9 cellular contexts compared by ENCODE assay signal in the genomic region with DNA sequence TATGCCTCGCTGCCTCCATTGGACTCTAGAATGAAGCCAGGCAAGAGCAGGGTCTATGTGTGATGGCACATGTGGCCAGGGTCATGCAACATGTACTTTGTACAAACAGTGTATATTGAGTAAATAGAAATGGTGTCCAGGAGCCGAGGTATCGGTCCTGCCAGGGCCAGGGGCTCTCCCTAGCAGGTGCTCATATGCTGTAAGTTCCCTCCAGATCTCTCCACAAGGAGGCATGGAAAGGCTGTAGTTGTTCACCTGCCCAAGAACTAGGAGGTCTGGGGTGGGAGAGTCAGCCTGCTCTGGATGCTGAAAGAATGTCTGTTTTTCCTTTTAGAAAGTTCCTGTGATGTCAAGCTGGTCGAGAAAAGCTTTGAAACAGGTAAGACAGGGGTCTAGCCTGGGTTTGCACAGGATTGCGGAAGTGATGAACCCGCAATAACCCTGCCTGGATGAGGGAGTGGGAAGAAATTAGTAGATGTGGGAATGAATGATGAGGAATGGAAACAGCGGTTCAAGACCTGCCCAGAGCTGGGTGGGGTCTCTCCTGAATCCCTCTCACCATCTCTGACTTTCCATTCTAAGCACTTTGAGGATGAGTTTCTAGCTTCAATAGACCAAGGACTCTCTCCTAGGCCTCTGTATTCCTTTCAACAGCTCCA. TPM values are rescaled to one million over a fixed set of nuclear protein-coding genes. Genes with fewer than 3 reads are reported as not detected.
DNase-seq lines count a peak whose midpoint lies in the region; ATAC-seq and TF ChIP-seq lines count a peak whose summit lies in the region.
"Had no signal": no experiment of that assay in that cellular context is flagged by ENCODE, and none has a peak within 500 bp of the region (broad histone marks: within the 10 kb centered on the region; RNA-seq: fewer than 3 reads in every experiment).

No MANE protein-coding gene starts in this region.

- no peaks in the 10 kb centered on the region for H3K27me3 Mint-ChIP-seq in CD4-positive, alpha-beta T cell
- H3K27me3 Mint-ChIP-seq in nephron (ENCODE audit: low read depth) (peaks cover 10% of the 10 kb centered on the region), HFFc6 (ENCODE audit: insufficient read depth) (peaks cover 2% of the 10 kb centered on the region)

- no peaks in the 10 kb centered on the region for H4K20me1 ChIP-seq in KMS-11 (ENCODE audit: insufficient read depth)

- no peak for ATAC-seq in CD4-positive, alpha-beta T cell (ENCODE audit: poor library complexity)
- ATAC-seq in activated naive CD4-positive, alpha-beta T cell treated with anti-CD3 and anti-CD28 coated beads, Interleukin-2, amount 50 U/mL, for 72 hours: peak; percentile 0 to 1
- no peak for ATAC-seq in HG03460 (IDR thresholded peaks at IDR 0.05; ENCODE audit: unreplicated experiment)
- ATAC-seq in GM19023 (IDR thresholded peaks at IDR 0.05; ENCODE audit: unreplicated experiment): no peak

- no peak for DNase-seq in CD4-positive, alpha-beta T cell
- DNase-seq in activated naive CD4-positive, alpha-beta T cell treated with anti-CD3 and anti-CD28 coated beads, Interleukin-2, amount 50 U/mL, for 72 hours (ENCODE audit: low spot score in 2 of 2): no peak
- DNase-seq in HFFc6 (no peak), GM20000 (ENCODE audit: low spot score) (no peak)

- peak overlapping the region; percentile 93 for H3K27ac Mint-ChIP-seq in CD4-positive, alpha-beta T cell
- peak overlapping the region; percentile 96 to 97 for H3K27ac Mint-ChIP-seq in activated naive CD4-positive, alpha-beta T cell treated with anti-CD3 and anti-CD28 coated beads, Interleukin-2, amount 50 U/mL, for 72 hours
- H3K27ac Mint-ChIP-seq in nephron (peak overlapping the region; percentile 80 to 97 (median 93)), HFFc6 (no peak overlapping the region)

- H3K79me2 ChIP-seq in KMS-11 (ENCODE audit: insufficient read depth, low read depth): no peaks in the 10 kb centered on the region

- H3K4me1 Mint-ChIP-seq in CD4-positive, alpha-beta T cell (ENCODE audit: low read depth): peaks cover 97% of the 10 kb centered on the region
- H3K4me1 Mint-ChIP-seq in nephron (peaks cover 66% of the 10 kb centered on the region), HFFc6 (ENCODE audit: low read depth) (peaks cover 62% of the 10 kb centered on the region)

- H3K36me3 ChIP-seq in KMS-11 (ENCODE audit: insufficient read depth): no peaks in the 10 kb centered on the region
- H3K36me3 ChIP-seq: suprapubic skin had no signal

- no peaks in the 10 kb centered on the region for H3K9me3 Mint-ChIP-seq in CD4-positive, alpha-beta T cell
- H3K9me3 Mint-ChIP-seq in activated naive CD4-positive, alpha-beta T cell treated with anti-CD3 and anti-CD28 coated beads, Interleukin-2, amount 50 U/mL, for 72 hours: no peaks in the 10 kb centered on the region
- H3K9me3 Mint-ChIP-seq in nephron: no peaks in the 10 kb centered on the region
- H3K9me3 Mint-ChIP-seq in HFFc6: no peaks in the 10 kb centered on the region

- TF ChIP-seq CTCF in CD4-positive, alpha-beta T cell (IDR thresholded peaks at IDR 0.05): no peak
- TF ChIP-seq CTCF in KMS-11 (conservative IDR thresholded peaks at IDR 0.05; ENCODE audit: low read depth, low read length) (no peak), nephron (IDR thresholded peaks at IDR 0.05; ENCODE audit: unreplicated experiment in 3 of 3) (no peak), HFFc6 (IDR thresholded peaks at IDR 0.05) (no peak), GM20000 (IDR thresholded peaks at IDR 0.05; ENCODE audit: extremely low read depth, missing control alignments) (no peak)

- intact Hi-C loops in CD4-positive, alpha-beta T cell (cut with DNase I, micrococcal nuclease): loop anchor here (2.0 to 5.0 kb wide), 2 partner anchors 37 to 45 kb away; no protein-coding TSS in a partner anchor

- H3K27me3 ChIP-seq in CD4-positive, alpha-beta T cell (ENCODE audit: control insufficient read depth, insufficient read depth, low read length): no peaks in the 10 kb centered on the region
- H3K27me3 ChIP-seq in KMS-11 (ENCODE audit: insufficient read depth, low read depth): no peaks in the 10 kb centered on the region
- H3K27me3 ChIP-seq: suprapubic skin had no signal

- no peak overlapping the region for H3K4me3 ChIP-seq in KMS-11 (IDR thresholded peaks at IDR 0.05; ENCODE audit: insufficient read depth, low read depth, low read length)
- H3K4me3 ChIP-seq: suprapubic skin had no signal

- H3K4me2 ChIP-seq in KMS-11: peak overlapping the region; percentile 88

- peaks cover 95% of the 10 kb centered on the region for H3K36me3 Mint-ChIP-seq in CD4-positive, alpha-beta T cell (ENCODE audit: low read depth)
- H3K36me3 Mint-ChIP-seq in activated naive CD4-positive, alpha-beta T cell treated with anti-CD3 and anti-CD28 coated beads, Interleukin-2, amount 50 U/mL, for 72 hours: peaks cover 81 to 83% of the 10 kb centered on the region in 2 donors
- H3K36me3 Mint-ChIP-seq in nephron (ENCODE audit: low read depth) (no peaks in the 10 kb centered on the region), HFFc6 (ENCODE audit: low read depth) (no peaks in the 10 kb centered on the region)

- H3K9me3 ChIP-seq in CD4-positive, alpha-beta T cell (ENCODE audit: control insufficient read depth, low read length): no peaks in the 10 kb centered on the region
- H3K9me3 ChIP-seq: suprapubic skin had no signal

- H3K27ac ChIP-seq in CD4-positive, alpha-beta T cell (ENCODE audit: low read depth, low read length): peak overlapping the region; percentile 99
- peak overlapping the region; percentile 88 for H3K27ac ChIP-seq in KMS-11
- H3K27ac ChIP-seq: suprapubic skin had no signal

- POLR2A ChIA-PET in CD4-positive, alpha-beta T cell (lab: Charles Lee): interaction anchor here (0.6 to 13.3 kb wide), 17 partner anchors 9 to 826 kb away, joined by 3 to 613 read pairs (median 9); partner anchors contain the start of gene DAD1

- peak overlapping the region; percentile 47 for H2AFZ ChIP-seq in KMS-11 (ENCODE audit: low read depth)

- CTCF ChIA-PET in CD4-positive, alpha-beta T cell (lab: Charles Lee): interaction anchor here (0.8 to 5.5 kb wide), 7 partner anchors 11 to 826 kb away, joined by 3 to 34 read pairs (median 4); no protein-coding TSS in a partner anchor

- peak overlapping the region; percentile 85 for H3K4me3 Mint-ChIP-seq in CD4-positive, alpha-beta T cell
- no peak overlapping the region for H3K4me3 Mint-ChIP-seq in nephron
- H3K4me3 Mint-ChIP-seq in HFFc6: no peak overlapping the region

- H3K4me1 ChIP-seq in KMS-11 (ENCODE audit: low read depth, poor library complexity, severe bottlenecking): peaks cover 68% of the 10 kb centered on the region

- H3K9ac ChIP-seq in KMS-11: no peak overlapping the region; the same call in 1 of the 2 replicates

RNA-seq across cellular contexts. Expression of gene DAD1, which starts 39.6 kb away (rescaled TPM):
- 10 to 100 TPM; 41.8 to 44.1 TPM for total RNA-seq in CD4-positive, alpha-beta T cell
- total RNA-seq in activated naive CD4-positive, alpha-beta T cell treated with anti-CD3 and anti-CD28 coated beads, Interleukin-2, amount 50 U/mL, for 72 hours: 100 to 1,000 TPM; 218 to 240 TPM
- total RNA-seq in HFFc6 (2021; fragmentation: NEBNext Ultra II Directional; extraction: Animal tissue kit (Norgen Biotek cat#: 25700)): 100 to 1,000 TPM; 292 to 311 (median 302) TPM

RNA-seq across cellular contexts. Expression of gene ABHD4, which starts 48.7 kb away (rescaled TPM):
- total RNA-seq in CD4-positive, alpha-beta T cell: 1 to 10 TPM; 7.1 to 8.9 TPM
- total RNA-seq in activated naive CD4-positive, alpha-beta T cell treated with anti-CD3 and anti-CD28 coated beads, Interleukin-2, amount 50 U/mL, for 72 hours: 10 to 100 TPM; 13.8 to 26.5 TPM
- 10 to 100 TPM; 22.2 to 31.6 (median 27.5) TPM for total RNA-seq in HFFc6 (2021; fragmentation: NEBNext Ultra II Directional; extraction: Animal tissue kit (Norgen Biotek cat#: 25700))

Comparison
In these comparisons a context has a peak if more than half of its experiments do, and no peak if none do; other contexts are left out.
1. ATAC-seq: peak in activated naive CD4-positive, alpha-beta T cell treated with anti-CD3 and anti-CD28 coated beads, Interleukin-2, amount 50 U/mL, for 72 hours (2 of 2); none in CD4-positive, alpha-beta T cell (single experiment), HG03460 (single experiment) and GM19023 (single experiment).
2. RNA of gene DAD1, which starts 39.6 kb away (total RNA-seq): 292 to 311 TPM in HFFc6 and 218 to 240 TPM in activated naive CD4-positive, alpha-beta T cell treated with anti-CD3 and anti-CD28 coated beads, Interleukin-2, amount 50 U/mL, for 72 hours; 41.8 to 44.1 TPM in CD4-positive, alpha-beta T cell; every median in the first group is over 4 times any median in the second.